In genomic region chr9:81633952-81634421, GRCh38 we compare ENCODE assay signal across 2 cellular contexts.
TF ChIP-seq lines count a peak whose summit lies in the region.

No MANE protein-coding gene starts in this region.

TF ChIP-seq in IMR-90, 13 proteins besides CTCF, POLR2A, EP300 and RAD21:
- TF ChIP-seq MAZ (IDR thresholded peaks at IDR 0.05; ENCODE audit: borderline replicate concordance, low read depth, low read length) (no peak), FOS (IDR thresholded peaks at IDR 0.05; ENCODE audit: low read depth, low read length) (no peak), MAFK (IDR thresholded peaks at IDR 0.05; ENCODE audit: low read depth, low read length) (no peak)

TF ChIP-seq in HEK293T, 16 proteins besides CTCF, POLR2A, EP300 and RAD21:
- no peak for TF ChIP-seq FOXK2 (IDR thresholded peaks at IDR 0.05)
- TF ChIP-seq FOXM1 (IDR thresholded peaks at IDR 0.05; ENCODE audit: borderline replicate concordance): no peak
- TF ChIP-seq CTBP1 (IDR thresholded peaks at IDR 0.05; ENCODE audit: borderline replicate concordance): no peak
- TF ChIP-seq NFRKB (IDR thresholded peaks at IDR 0.05): no peak
- no peak for TF ChIP-seq SUZ12 (IDR thresholded peaks at IDR 0.05)
- no peak for TF ChIP-seq TARDBP (IDR thresholded peaks at IDR 0.05)
